In genomic region chr14:91573894-91574837, GRCh38 we compare ENCODE assay signal across 8 cellular contexts.
DNase-seq lines count a peak whose midpoint lies in the region; ATAC-seq, FAIRE-seq and TF ChIP-seq lines count a peak whose summit lies in the region.

No MANE protein-coding gene starts in this region.

- no peaks in the 10 kb centered on the region for H3K9me3 Mint-ChIP-seq in immature natural killer cell

- H3K4me3 ChIP-seq in body of pancreas (no peak overlapping the region), smooth muscle cell (peak overlapping the region; percentile 54)

- peak overlapping the region; percentile 52 to 73 (median 60) for H3K4me3 Mint-ChIP-seq in immature natural killer cell

- H3F3A ChIP-seq in smooth muscle cell (ENCODE audit: low read depth): no peaks in the 10 kb centered on the region

- no peaks in the 10 kb centered on the region for H4K20me1 ChIP-seq in smooth muscle cell (ENCODE audit: low read depth)

- peaks cover 0 to 3% (median 0%) of the 10 kb centered on the region in 3 donors for H3K36me3 Mint-ChIP-seq in immature natural killer cell

- H3K36me3 ChIP-seq in body of pancreas (replicated peaks in 1 of 2; ENCODE audit: insufficient read depth in 1 of 2, low read depth in 2 of 2) (no peaks in the 10 kb centered on the region), smooth muscle cell (ENCODE audit: low read depth) (no peaks in the 10 kb centered on the region)

- H3K27ac ChIP-seq in VCaP: peak overlapping the region; percentile 34; the same call in 1 of the 2 replicates
- no peak overlapping the region for H3K27ac ChIP-seq in body of pancreas
- peak overlapping the region; percentile 11 for H3K27ac ChIP-seq in smooth muscle cell (ENCODE audit: low read depth)

- peaks cover 4% of the 10 kb centered on the region for H3K4me1 ChIP-seq in body of pancreas
- H3K4me1 ChIP-seq in smooth muscle cell (ENCODE audit: low read depth): no peaks in the 10 kb centered on the region

- peak overlapping the region; percentile 39 for H3K9ac ChIP-seq in smooth muscle cell (ENCODE audit: low read depth)

- intact Hi-C loops in body of pancreas (cut with DNase I): no loop called here

- H3K27me3 ChIP-seq in body of pancreas (no peaks in the 10 kb centered on the region), smooth muscle cell (ENCODE audit: low read depth) (peaks cover 11% of the 10 kb centered on the region)

- H3K79me2 ChIP-seq in smooth muscle cell (ENCODE audit: low read depth): no peaks in the 10 kb centered on the region

- TF ChIP-seq POLR2A in GM12891 (IDR thresholded peaks at IDR 0.05; ENCODE audit: low read depth, low read length): no peak
- TF ChIP-seq POLR2A in body of pancreas (IDR thresholded peaks at IDR 0.05): no peak

- ATAC-seq in body of pancreas: peak; percentile 69
- no peak for ATAC-seq in HG02938 (IDR thresholded peaks at IDR 0.05; ENCODE audit: unreplicated experiment)

- peak overlapping the region in 1 of 6 donors; percentile 50 for H3K27ac Mint-ChIP-seq in immature natural killer cell

- peak overlapping the region; percentile 95 for H2AFZ ChIP-seq in smooth muscle cell (ENCODE audit: low read depth)

- H3K4me2 ChIP-seq in smooth muscle cell: peak overlapping the region; percentile 93

- H3K27me3 Mint-ChIP-seq in immature natural killer cell (ENCODE audit: low read depth in 3 of 3): peaks cover 2 to 30% (median 7%) of the 10 kb centered on the region in 3 donors

- TF ChIP-seq CTCF in VCaP (conservative IDR thresholded peaks at IDR 0.05) (peak; percentile 11; the same call in 1 of the 2 replicates), body of pancreas (IDR thresholded peaks at IDR 0.05) (peak in 1 of 7 experiments; percentile 2), smooth muscle cell (IDR thresholded peaks at IDR 0.05; ENCODE audit: borderline replicate concordance, insufficient read depth, poor library complexity, severe bottlenecking) (no peak)

- no peak for FAIRE-seq in GM12891 (lab: Jason Lieb, UNC)

- no peaks in the 10 kb centered on the region for H3K9me3 ChIP-seq in body of pancreas
- no peaks in the 10 kb centered on the region for H3K9me3 ChIP-seq in smooth muscle cell (replicated peaks; ENCODE audit: low read depth)

- 8 to 22% methylated on average over 20 to 51 of the region's 59 CpGs for WGBS in body of pancreas, 2 donors
- 1% methylated on average over 46 of the region's 59 CpGs for WGBS in smooth muscle cell (ENCODE audit: low lambda C conversion rate)

- DNase-seq in GM12891 (ENCODE audit: insufficient read length, low spot score) (peak; percentile 37), NAMALWA (ENCODE audit: low spot score) (peak; percentile 35), body of pancreas (peak; percentile 38 to 57 (median 46)), immature natural killer cell (peak; percentile 12 to 18 (median 17)), smooth muscle cell (lab: John Stamatoyannopoulos, UW; ENCODE audit: unreplicated experiment) (no peak), globus pallidus (ENCODE audit: low spot score) (no peak)

- H3K4me1 Mint-ChIP-seq in immature natural killer cell: peaks cover 10 to 15% of the 10 kb centered on the region in 2 donors

TF ChIP-seq in GM12891, 5 proteins besides CTCF, POLR2A, EP300 and RAD21:
- TF ChIP-seq TAF1 (IDR thresholded peaks at IDR 0.05; ENCODE audit: low read depth, low read length): no peak
- TF ChIP-seq PAX5 (IDR thresholded peaks at IDR 0.05; ENCODE audit: insufficient read depth, low read length, severe bottlenecking): no peak
- TF ChIP-seq POLR2AphosphoS5 (IDR thresholded peaks at IDR 0.05; ENCODE audit: low read depth, low read length): no peak
- TF ChIP-seq SPI1 (IDR thresholded peaks at IDR 0.05; ENCODE audit: low read depth, low read length): no peak
- no peak for TF ChIP-seq POU2F2 (IDR thresholded peaks at IDR 0.05; ENCODE audit: low read depth, low read length)
TF ChIP-seq in GM12891: peak in this region for 0.

Comparison
In these comparisons a context has a peak if more than half of its experiments do, and no peak if none do; other contexts are left out.
1. DNase-seq: peak in GM12891 (single experiment), NAMALWA (single experiment), body of pancreas (4 of 4) and immature natural killer cell (3 of 3); none in smooth muscle cell (single experiment) and globus pallidus (single experiment).
2. H3K27ac ChIP-seq: peak in VCaP (single experiment) and smooth muscle cell (single experiment); none in body of pancreas (0 of 4).